21 cellular contexts compared by ENCODE assay signal in genomic region chr3:142680710-142681109, GRCh38. TPM values are rescaled to one million over a fixed set of nuclear protein-coding genes. Genes with fewer than 3 reads are reported as not detected.
DNase-seq lines count a peak whose midpoint lies in the region; ATAC-seq and TF ChIP-seq lines count a peak whose summit lies in the region.
"Had no signal": no experiment of that assay in that cellular context is flagged by ENCODE, and none has a peak within 500 bp of the region (broad histone marks: within the 10 kb centered on the region; RNA-seq: fewer than 3 reads in every experiment).

No MANE protein-coding gene starts in this region.

- H4K20me1 ChIP-seq in HCT116 (ENCODE audit: insufficient read depth), result no peaks in the 10 kb centered on the region; the same call in 1 of the 2 replicates
- no peaks in the 10 kb centered on the region for H4K20me1 ChIP-seq in OCI-LY1 (ENCODE audit: insufficient read depth, low read length)

- H3K27me3 ChIP-seq in HCT116 (ENCODE audit: insufficient read depth, low read length) (no peaks in the 10 kb centered on the region), OCI-LY1 (ENCODE audit: insufficient read depth, low read length) (peaks cover 5% of the 10 kb centered on the region; the same call in 1 of the 2 replicates)
- H3K27me3 ChIP-seq: BE2C, spleen, testis had no signal

- H3K27ac ChIP-seq in HCT116 (ENCODE audit: low read depth, low read length), result no peak overlapping the region
- H3K27ac ChIP-seq in OCI-LY1 (ENCODE audit: low read depth, low read length, poor library complexity, severe bottlenecking), result no peak overlapping the region
- H3K27ac ChIP-seq: spleen, testis had no signal

- no peaks in the 10 kb centered on the region for H3K9me3 ChIP-seq in HCT116 (ENCODE audit: control insufficient read depth in 1 of 2, insufficient read depth in 1 of 2, low read depth in 1 of 2, low read length in 2 of 2)
- no peaks in the 10 kb centered on the region for H3K9me3 ChIP-seq in OCI-LY1 (ENCODE audit: low read length)
- H3K9me3 ChIP-seq in mucosa of descending colon, result no peaks in the 10 kb centered on the region
- H3K9me3 ChIP-seq: BE2C, HAP-1, SK-N-SH, spleen, testis had no signal

- H3K4me3 ChIP-seq in HCT116 (replicated peaks in 1 of 2; ENCODE audit: low read depth in 1 of 2, low read length in 2 of 2) (no peak overlapping the region), OCI-LY1 (ENCODE audit: low read depth, low read length, poor library complexity, severe bottlenecking) (no peak overlapping the region), epithelial cell of proximal tubule (ENCODE audit: low read depth, low read length) (no peak overlapping the region), mucosa of descending colon (no peak overlapping the region)
- H3K4me3 ChIP-seq: HAP-1, spleen, testis had no signal

- peak; percentile 49 for TF ChIP-seq RAD21 in HCT116 (IDR thresholded peaks at IDR 0.05; ENCODE audit: low read depth)

- TF ChIP-seq CTCF in HCT116 (IDR thresholded peaks at IDR 0.05 in 2 of 3, conservative IDR thresholded peaks at IDR 0.05 in 1 of 3; ENCODE audit: borderline replicate concordance in 1 of 3, insufficient read depth in 1 of 3, low read depth in 2 of 3, low read length in 2 of 3), result peak in 1 of 3 experiments; percentile 17; a peak in 1 of 6 replicates
- peak; percentile 27; the same call in 1 of the 2 replicates for TF ChIP-seq CTCF in OCI-LY1 (IDR thresholded peaks at IDR 0.05; ENCODE audit: low read length)
- TF ChIP-seq CTCF in epithelial cell of proximal tubule (conservative IDR thresholded peaks at IDR 0.05; ENCODE audit: low read depth, low read length), result peak; percentile 56
- no peak for TF ChIP-seq CTCF in mucosa of descending colon (IDR thresholded peaks at IDR 0.05)

- no peaks in the 10 kb centered on the region for H3K79me2 ChIP-seq in HCT116 (ENCODE audit: insufficient read depth, low read length)
- no peaks in the 10 kb centered on the region for H3K79me2 ChIP-seq in OCI-LY1 (ENCODE audit: insufficient read depth, low read length)

- H3K9ac ChIP-seq in HCT116 (ENCODE audit: low read length), result no peak overlapping the region
- H3K9ac ChIP-seq in OCI-LY1 (ENCODE audit: low read length), result no peak overlapping the region
- H3K9ac ChIP-seq: SK-N-SH had no signal

- TF ChIP-seq POLR2A in HCT116 (IDR thresholded peaks at IDR 0.05; ENCODE audit: borderline replicate concordance, extremely low read depth, insufficient read depth, insufficient read length), result no peak

- H3F3A ChIP-seq in OCI-LY1 (ENCODE audit: insufficient read depth, low read length), result no peaks in the 10 kb centered on the region

- H3K9me2 ChIP-seq in HCT116 (ENCODE audit: insufficient read depth) (no peaks in the 10 kb centered on the region), OCI-LY1 (ENCODE audit: low read depth, low read length) (no peaks in the 10 kb centered on the region)
- H3K9me2 ChIP-seq: SK-N-SH had no signal

- H2AFZ ChIP-seq in HCT116 (ENCODE audit: low read depth, low read length, poor library complexity, severe bottlenecking) (no peak overlapping the region), OCI-LY1 (ENCODE audit: low read length) (no peak overlapping the region)

- H3K36me3 ChIP-seq in HCT116 (ENCODE audit: control insufficient read depth in 1 of 2, insufficient read depth in 2 of 2, low read length in 2 of 2) (no peaks in the 10 kb centered on the region), OCI-LY1 (ENCODE audit: insufficient read depth, low read length) (no peaks in the 10 kb centered on the region), mucosa of descending colon (ENCODE audit: low read depth) (no peaks in the 10 kb centered on the region)
- H3K36me3 ChIP-seq: BE2C, HAP-1, spleen had no signal

- DNase-seq in HCT116 (ENCODE audit: low read depth, low spot score) (no peak), epithelial cell of proximal tubule (ENCODE audit: low read depth) (no peak), mucosa of descending colon (no peak), NCI-H1105 (lab: John Stamatoyannopoulos, UW) (no peak), A172 (ENCODE audit: low spot score) (no peak)
- DNase-seq: activated CD4-positive, alpha-beta T cell treated with anti-CD3 and anti-CD28 coated beads for 4 hours; activated CD8-positive, alpha-beta memory T cell treated with anti-CD3 and anti-CD28 coated beads, Interleukin-2, amount 50 U/mL, for 48 hours; activated naive CD4-positive, alpha-beta T cell treated with anti-CD3 and anti-CD28 coated beads, Interleukin-2, amount 50 U/mL, for 16 hours; BE2C; DMS153; immature natural killer cell; mesenchymal stem cell; NCI-H345; SK-N-SH; spleen; T1000; testis had no signal

- intact Hi-C loops in HCT116 (cut with micrococcal nuclease) (loop anchor here (1.0 kb wide), 1 partner anchor 93 kb away; no protein-coding TSS in a partner anchor), mucosa of descending colon (cut with DNase I, micrococcal nuclease) (no loop called here)

- H3K4me1 ChIP-seq in HCT116 (ENCODE audit: control insufficient read depth in 1 of 2, insufficient read depth in 2 of 2, low read length in 2 of 2) (no peaks in the 10 kb centered on the region), OCI-LY1 (ENCODE audit: insufficient read depth, low read length, severe bottlenecking) (no peaks in the 10 kb centered on the region), mucosa of descending colon (ENCODE audit: low read depth) (peaks cover 3% of the 10 kb centered on the region)
- H3K4me1 ChIP-seq: HAP-1, spleen, testis had no signal

- RAD21 ChIA-PET in HCT116 (lab: Charles Lee; ENCODE audit: low non-redundant PET in 1 of 2, low total read pairs in 2 of 2, uncharacterized antibody in 2 of 2, unreplicated experiment in 2 of 2), result interaction anchor here (0.6 to 1.1 kb wide), 3 partner anchors 16 to 94 kb away, joined by 3 to 8 read pairs (median 7); no protein-coding TSS in a partner anchor

- POLR2A ChIA-PET in HCT116 (lab: Charles Lee), result no interaction called here

- CTCF ChIA-PET in HCT116 (lab: Charles Lee), result interaction anchor here (1.1 to 1.2 kb wide), 3 partner anchors 92 to 148 kb away, joined by 3 to 15 read pairs (median 4); no protein-coding TSS in a partner anchor

- H3K4me2 ChIP-seq in HCT116 (ENCODE audit: low read length) (no peak overlapping the region), OCI-LY1 (ENCODE audit: low read length) (no peak overlapping the region)
- H3K4me2 ChIP-seq: SK-N-SH had no signal

- no peak for ATAC-seq in HCT116
- peak; percentile 30 for ATAC-seq in mucosa of descending colon
- ATAC-seq in HG03571 (IDR thresholded peaks at IDR 0.05; ENCODE audit: unreplicated experiment), result no peak
- ATAC-seq: natural killer cell treated with Interleukin-12 subunit alpha and Interleukin-12 subunit beta and Interleukin-15 and Interleukin-18, amount 100 ng/mL, for 72 hours had no signal

- no TSS peak for BruUV-seq in HCT116 (replicated peaks; lab: Mats Ljungman, UMichigan)

TF ChIP-seq in HCT116, 20 proteins besides CTCF, POLR2A, EP300 and RAD21 (continues in another document):
- TF ChIP-seq ELF1 (IDR thresholded peaks at IDR 0.05; ENCODE audit: borderline replicate concordance, low read depth) (no peak), FOSL1 (IDR thresholded peaks at IDR 0.05; ENCODE audit: low read depth) (no peak), CBX3 (IDR thresholded peaks at IDR 0.05; ENCODE audit: low read depth) (no peak), EGR1 (IDR thresholded peaks at IDR 0.05; ENCODE audit: low read depth) (no peak), EZH2 (IDR thresholded peaks at IDR 0.05) (no peak), EZH2phosphoT487 (IDR thresholded peaks at IDR 0.05; ENCODE audit: borderline replicate concordance) (no peak), SIN3A (IDR thresholded peaks at IDR 0.05; ENCODE audit: low read depth) (no peak), CEBPB (IDR thresholded peaks at IDR 0.05; ENCODE audit: low read depth) (no peak), REST (IDR thresholded peaks at IDR 0.05; ENCODE audit: low read depth) (no peak), JUND (IDR thresholded peaks at IDR 0.05) (no peak), POLR2AphosphoS5 (IDR thresholded peaks at IDR 0.05; ENCODE audit: low read depth, low read length) (no peak), TCF7L2 (IDR thresholded peaks at IDR 0.05; ENCODE audit: borderline replicate concordance, extremely low read depth, insufficient read depth, insufficient read length) (no peak)
- TF ChIP-seq, protein P1, sequence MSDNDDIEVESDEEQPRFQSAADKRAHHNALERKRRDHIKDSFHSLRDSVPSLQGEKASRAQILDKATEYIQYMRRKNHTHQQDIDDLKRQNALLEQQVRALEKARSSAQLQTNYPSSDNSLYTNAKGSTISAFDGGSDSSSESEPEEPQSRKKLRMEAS (IDR thresholded peaks at IDR 0.05), result no peak
- TF ChIP-seq, protein P2, sequence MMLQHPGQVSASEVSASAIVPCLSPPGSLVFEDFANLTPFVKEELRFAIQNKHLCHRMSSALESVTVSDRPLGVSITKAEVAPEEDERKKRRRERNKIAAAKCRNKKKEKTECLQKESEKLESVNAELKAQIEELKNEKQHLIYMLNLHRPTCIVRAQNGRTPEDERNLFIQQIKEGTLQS (IDR thresholded peaks at IDR 0.05), result no peak

RNA-seq across cellular contexts. Expression of gene TRPC1, which starts 43.1 kb away (rescaled TPM):
- total RNA-seq in HCT116 (2021; ENCODE audit: unreplicated experiment) (6.1 TPM), epithelial cell of proximal tubule (6.9 and 20.0 TPM in 2 replicates), mucosa of descending colon (10 to 100 TPM in 1 of 3 donors, 1 to 10 TPM in 1, under 1 TPM in 1; 0.87 to 11.4 (median 2.0) TPM)
- 1.2 and 2.4 TPM in 2 replicates for polyA plus RNA-seq in HCT116 (2012)
- total RNA-seq in A172 (2014; rRNA removed; shearing (Covaris generic)), result 23.0 and 34.8 TPM in 2 replicates
- polyA plus RNA-seq: immature natural killer cell had no signal
